ENCODE assay signal across 8 cellular contexts in the genomic region with DNA sequence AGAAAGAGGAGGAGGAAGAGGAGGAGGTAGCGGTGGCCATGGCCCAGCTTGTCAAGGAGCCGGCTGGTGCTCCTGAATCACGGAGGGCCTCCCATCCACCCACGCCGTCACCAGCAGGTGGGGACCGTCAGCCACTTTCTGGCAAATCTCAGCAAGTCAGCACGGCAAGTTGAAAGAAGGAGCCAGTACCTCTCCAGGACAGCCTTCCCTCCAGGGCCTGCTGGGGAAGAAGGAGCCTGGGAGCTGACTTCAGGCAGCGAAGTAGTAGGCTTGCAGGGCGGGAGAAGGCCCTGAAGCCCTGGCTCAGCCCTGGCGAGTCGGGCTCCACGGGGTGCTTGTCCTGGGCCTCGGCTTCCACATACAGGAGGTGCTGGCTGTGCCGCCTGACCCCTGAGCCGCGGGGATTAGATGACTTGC.
DNase-seq lines count a peak whose midpoint lies in the region; ATAC-seq and TF ChIP-seq lines count a peak whose summit lies in the region.

No MANE protein-coding gene starts in this region.

- no peak overlapping the region; a peak in 1 of 7 replicates for H3K27ac Mint-ChIP-seq in H9
- H3K27ac Mint-ChIP-seq in WTC11: no peak overlapping the region
- H3K27ac Mint-ChIP-seq in chondrocyte (ENCODE audit: unreplicated experiment): no peak overlapping the region

- CTCF ChIA-PET in WTC11 (lab: Charles Lee): interaction anchor here (0.6 to 2.0 kb wide), 26 partner anchors 11 to 434 kb away, joined by 3 to 31 read pairs (median 4); a partner anchor contains a TSS

- no peaks in the 10 kb centered on the region for H3K79me2 ChIP-seq in H9 (ENCODE audit: insufficient read depth, low read length)

- H2BK15ac ChIP-seq in H9 (ENCODE audit: low read depth, low read length): no peak overlapping the region

- no peak overlapping the region for H2BK20ac ChIP-seq in H9 (ENCODE audit: low read depth, low read length, poor library complexity, severe bottlenecking)

- no peak overlapping the region for H3K4ac ChIP-seq in H9 (ENCODE audit: low read depth, low read length)

- H3K56ac ChIP-seq in H9 (ENCODE audit: insufficient read length, low read depth, low read length): no peak overlapping the region

- H3K27ac ChIP-seq in 22Rv1 (no peak overlapping the region), H9 (ENCODE audit: insufficient read length, low read depth, low read length) (no peak overlapping the region)

- peaks cover 10 to 12% of the 10 kb centered on the region in 2 experiments for H3K4me1 Mint-ChIP-seq in H9
- H3K4me1 Mint-ChIP-seq in WTC11: peaks cover 14% of the 10 kb centered on the region
- H3K4me1 Mint-ChIP-seq in chondrocyte (ENCODE audit: low read depth): peaks cover 7% of the 10 kb centered on the region

- no peaks in the 10 kb centered on the region for H4K20me1 ChIP-seq in H9 (ENCODE audit: control insufficient read depth, insufficient read depth, insufficient read length)

- H2AK5ac ChIP-seq in H9 (ENCODE audit: insufficient read length, low read length): no peak overlapping the region

- no peak overlapping the region for H2BK12ac ChIP-seq in H9 (ENCODE audit: insufficient read length, low read depth, low read length)

- no peaks in the 10 kb centered on the region for H3K4me1 ChIP-seq in H9 (ENCODE audit: insufficient read depth, low read length)

- H3K36me3 Mint-ChIP-seq in H9 (ENCODE audit: insufficient read depth in 1 of 3, low read depth in 3 of 3) (no peaks in the 10 kb centered on the region), WTC11 (no peaks in the 10 kb centered on the region), chondrocyte (ENCODE audit: low read depth) (no peaks in the 10 kb centered on the region)

- no peak overlapping the region for H4K5ac ChIP-seq in H9 (ENCODE audit: insufficient read length, low read depth, low read length)

- H3K79me1 ChIP-seq in H9 (ENCODE audit: insufficient read depth, low read depth, low read length, poor library complexity, severe bottlenecking): no peaks in the 10 kb centered on the region

- no peak overlapping the region for H3K4me2 ChIP-seq in H9 (ENCODE audit: insufficient read depth, insufficient read length, low read length)

- no CpG with 5 or more reads among the region's 16 CpGs for WGBS in H9 (ENCODE audit: extremely low coverage, insufficient read length, low lambda C conversion rate)

- no peaks in the 10 kb centered on the region for H3K27me3 ChIP-seq in H9 (ENCODE audit: insufficient read depth, low read length)

- H3K4me3 Mint-ChIP-seq in H9 (no peak overlapping the region), WTC11 (no peak overlapping the region), chondrocyte (ENCODE audit: unreplicated experiment) (no peak overlapping the region)

- H3K9me3 Mint-ChIP-seq in H9 (no peaks in the 10 kb centered on the region), WTC11 (no peaks in the 10 kb centered on the region), chondrocyte (ENCODE audit: low read depth) (no peaks in the 10 kb centered on the region)

- H3T11ph ChIP-seq in H9 (ENCODE audit: low read length): no peak overlapping the region

- peak; percentile 80 for ATAC-seq in WTC11

- POLR2A ChIA-PET in WTC11 (lab: Charles Lee): interaction anchor here (0.8 kb wide), 1 partner anchor 125 kb away, joined by 3 read pairs; no protein-coding TSS in a partner anchor

- no peaks in the 10 kb centered on the region for H3K23me2 ChIP-seq in H9 (ENCODE audit: insufficient read length, low read depth, low read length, poor library complexity, severe bottlenecking)

- 0 out of 2 replicates have a peak overlapping the region, but pooled peaks have one; percentile 31 for H3K14ac ChIP-seq in H9 (ENCODE audit: insufficient read depth, low read length)

- no peak overlapping the region for H2BK5ac ChIP-seq in H9 (ENCODE audit: insufficient read length, low read length)

- no peak overlapping the region for H2AFZ ChIP-seq in H9 (ENCODE audit: low read length)

- H4K8ac ChIP-seq in H9 (replicated peaks; ENCODE audit: insufficient read length, low read depth, low read length): no peak overlapping the region

- peak; percentile 86 for DNase-seq in H9
- DNase-seq in WTC11 (ENCODE audit: low spot score): peak; percentile 76
- DNase-seq in chondrocyte (ENCODE audit: low spot score): no peak
- DNase-seq in lung microvascular endothelial cell (ENCODE audit: low read depth in 2 of 2): peak; percentile 78 to 79
- DNase-seq in stimulated activated CD8-positive, alpha-beta memory T cell treated with anti-CD3 and anti-CD28 coated beads, Interleukin-4, amount 100 ng/mL, for 24 hours (ENCODE audit: low read depth): peak; percentile 22
- no peak for DNase-seq in NCI-H345 treated with DMSO at 0.1 percent for 48 hours (lab: John Stamatoyannopoulos, UW; ENCODE audit: unreplicated experiment)
- no peak for DNase-seq in NK-92 treated with Interleukin-12 subunit alpha and Interleukin-12 subunit beta, amount 100 ng/mL, for 24 hours (lab: John Stamatoyannopoulos, UW)

- H3K9me3 ChIP-seq in H9 (ENCODE audit: control insufficient read depth, low read depth, low read length): no peaks in the 10 kb centered on the region

- H3K27me3 Mint-ChIP-seq in H9 (ENCODE audit: low read depth) (peaks cover 1% of the 10 kb centered on the region), WTC11 (ENCODE audit: low read depth) (no peaks in the 10 kb centered on the region), chondrocyte (ENCODE audit: low read depth) (peaks cover 17% of the 10 kb centered on the region)

- H3K9ac ChIP-seq in H9 (ENCODE audit: extremely low read depth, insufficient read length, low read length): no peak overlapping the region

- H4K91ac ChIP-seq in H9 (ENCODE audit: insufficient read length, low read depth, low read length): no peak overlapping the region

- H3K18ac ChIP-seq in H9 (ENCODE audit: insufficient read length, low read depth, low read length): no peak overlapping the region

- H2BK120ac ChIP-seq in H9 (ENCODE audit: low read depth, low read length, poor library complexity, severe bottlenecking): no peak overlapping the region

- no peak overlapping the region for H3K23ac ChIP-seq in H9 (ENCODE audit: insufficient read length, low read depth, low read length)

- 0 out of 2 replicates have a peak, but pooled peaks have one; percentile 5 for TF ChIP-seq CTCF in 22Rv1 (IDR thresholded peaks at IDR 0.05)
- peak; percentile 67 for TF ChIP-seq CTCF in H9 (conservative IDR thresholded peaks at IDR 0.05)
- TF ChIP-seq CTCF in WTC11 (IDR thresholded peaks at IDR 0.05): no peak
- peak; percentile 78 for TF ChIP-seq CTCF in chondrocyte (IDR thresholded peaks at IDR 0.05)

TF ChIP-seq in WTC11, 78 proteins besides CTCF, POLR2A, EP300 and RAD21:
- TF ChIP-seq, protein P1, sequence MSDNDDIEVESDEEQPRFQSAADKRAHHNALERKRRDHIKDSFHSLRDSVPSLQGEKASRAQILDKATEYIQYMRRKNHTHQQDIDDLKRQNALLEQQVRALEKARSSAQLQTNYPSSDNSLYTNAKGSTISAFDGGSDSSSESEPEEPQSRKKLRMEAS (CRISPR knock-in tag; IDR thresholded peaks at IDR 0.05): 0 out of 2 replicates have a peak, but pooled peaks have one; percentile 17
- TF ChIP-seq, protein P2, sequence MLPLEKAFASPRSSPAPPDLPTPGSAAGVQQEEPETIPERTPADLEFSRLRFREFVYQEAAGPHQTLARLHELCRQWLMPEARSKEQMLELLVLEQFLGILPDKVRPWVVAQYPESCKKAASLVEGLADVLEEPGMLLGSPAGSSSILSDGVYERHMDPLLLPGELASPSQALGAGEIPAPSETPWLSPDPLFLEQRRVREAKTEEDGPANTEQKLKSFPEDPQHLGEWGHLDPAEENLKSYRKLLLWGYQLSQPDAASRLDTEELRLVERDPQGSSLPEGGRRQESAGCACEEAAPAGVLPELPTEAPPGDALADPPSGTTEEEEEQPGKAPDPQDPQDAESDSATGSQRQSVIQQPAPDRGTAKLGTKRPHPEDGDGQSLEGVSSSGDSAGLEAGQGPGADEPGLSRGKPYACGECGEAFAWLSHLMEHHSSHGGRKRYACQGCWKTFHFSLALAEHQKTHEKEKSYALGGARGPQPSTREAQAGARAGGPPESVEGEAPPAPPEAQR (CRISPR knock-in tag; IDR thresholded peaks at IDR 0.05): no peak
- TF ChIP-seq ZNF263 (CRISPR knock-in tag; IDR thresholded peaks at IDR 0.05; ENCODE audit: low read depth) (peak; percentile 49; the same call in 1 of the 2 replicates), TEAD1 (CRISPR knock-in tag; IDR thresholded peaks at IDR 0.05) (0 out of 2 replicates have a peak, but pooled peaks have one; percentile 19)

Comparison
In these comparisons a context has a peak if more than half of its experiments do, and no peak if none do; other contexts are left out.
1. DNase-seq: peak in H9 (single experiment), WTC11 (single experiment), lung microvascular endothelial cell (2 of 2) and stimulated activated CD8-positive, alpha-beta memory T cell treated with anti-CD3 and anti-CD28 coated beads, Interleukin-4, amount 100 ng/mL, for 24 hours (single experiment); none in chondrocyte (single experiment), NCI-H345 treated with DMSO at 0.1 percent for 48 hours (single experiment) and NK-92 treated with Interleukin-12 subunit alpha and Interleukin-12 subunit beta, amount 100 ng/mL, for 24 hours (single experiment).